ENCODE assay signal across 3 cellular contexts in genomic region chr22:46726986-46727317, GRCh38.
A peak's percentile ranks its signal among the peaks of the same experiment; 100 is the strongest.
TF ChIP-seq lines count a peak whose summit lies in the region.

No MANE protein-coding gene starts in this region.

TF ChIP-seq in liver, 16 proteins besides CTCF, POLR2A, EP300 and RAD21:
- TF ChIP-seq REST (IDR thresholded peaks at IDR 0.05) (no peak), ZBTB33 (IDR thresholded peaks at IDR 0.05) (no peak)
TF ChIP-seq in liver: peak in this region for 0.

TF ChIP-seq in HepG2, 621 proteins besides CTCF, POLR2A, EP300 and RAD21:
- TF ChIP-seq ZNF350 (CRISPR knock-in tag; IDR thresholded peaks at IDR 0.05; ENCODE audit: borderline replicate concordance, low read depth) = no peak
- no peak for TF ChIP-seq ATF4 (CRISPR knock-in tag; IDR thresholded peaks at IDR 0.05)
- TF ChIP-seq PCBP1 (IDR thresholded peaks at IDR 0.05; ENCODE audit: borderline replicate concordance, low read depth, low read length) = no peak
- TF ChIP-seq NFIB (CRISPR knock-in tag; IDR thresholded peaks at IDR 0.05; ENCODE audit: borderline replicate concordance) = no peak
- TF ChIP-seq NR2C2 (CRISPR knock-in tag; IDR thresholded peaks at IDR 0.05; ENCODE audit: borderline replicate concordance) = no peak
- no peak for TF ChIP-seq CC2D1A (CRISPR knock-in tag; IDR thresholded peaks at IDR 0.05)
- TF ChIP-seq ZNF383 (CRISPR knock-in tag; IDR thresholded peaks at IDR 0.05; ENCODE audit: borderline replicate concordance) = no peak
- no peak for TF ChIP-seq DNMT1 (CRISPR knock-in tag; IDR thresholded peaks at IDR 0.05)
- TF ChIP-seq ZBTB39 (CRISPR knock-in tag; IDR thresholded peaks at IDR 0.05) = no peak
- TF ChIP-seq ZNF549 (CRISPR knock-in tag; IDR thresholded peaks at IDR 0.05) = no peak
- no peak for TF ChIP-seq ZNF598 (CRISPR knock-in tag; IDR thresholded peaks at IDR 0.05; ENCODE audit: borderline replicate concordance)

TF ChIP-seq in GM12878, 131 proteins besides CTCF, POLR2A, EP300 and RAD21 (continues in another document):
- TF ChIP-seq RUNX3 (IDR thresholded peaks at IDR 0.05; ENCODE audit: low read length) = peak; percentile 66
- TF ChIP-seq HDAC6 (IDR thresholded peaks at IDR 0.05; ENCODE audit: unreplicated experiment) = no peak
- TF ChIP-seq SIX5 (IDR thresholded peaks at IDR 0.05; ENCODE audit: low read depth, low read length, severe bottlenecking) = no peak
- no peak for TF ChIP-seq CHD2 (IDR thresholded peaks at IDR 0.05; ENCODE audit: borderline replicate concordance, low read depth, low read length)
- TF ChIP-seq LARP7 (IDR thresholded peaks at IDR 0.05) = no peak
- TF ChIP-seq NR2C2 (IDR thresholded peaks at IDR 0.05; ENCODE audit: borderline replicate concordance, control insufficient read depth, insufficient read length, low read depth) = no peak
- no peak for TF ChIP-seq EZH2 (IDR thresholded peaks at IDR 0.05; ENCODE audit: borderline replicate concordance, control insufficient read depth, low read depth, low read length)
- no peak for TF ChIP-seq SPI1 (IDR thresholded peaks at IDR 0.05; ENCODE audit: borderline replicate concordance, insufficient read depth, low read depth, low read length)
- TF ChIP-seq ZBTB11 (CRISPR knock-in tag; IDR thresholded peaks at IDR 0.05) = no peak
- no peak for TF ChIP-seq SUPT20H (IDR thresholded peaks at IDR 0.05; ENCODE audit: borderline replicate concordance, control insufficient read depth, low read depth, low read length)
- no peak for TF ChIP-seq USF1 (IDR thresholded peaks at IDR 0.05; ENCODE audit: borderline replicate concordance, extremely low read length, insufficient read depth, low read depth, low read length)
- TF ChIP-seq FOXM1 (IDR thresholded peaks at IDR 0.05; ENCODE audit: low read depth, low read length) = no peak
- 0 out of 2 replicates have a peak, but pooled peaks have one; percentile 13 for TF ChIP-seq ZNF384 (IDR thresholded peaks at IDR 0.05; ENCODE audit: borderline replicate concordance, low read depth, low read length)
- no peak for TF ChIP-seq HSF1 (IDR thresholded peaks at IDR 0.05; ENCODE audit: low read depth, low read length)
- no peak for TF ChIP-seq GATAD2B (conservative IDR thresholded peaks at IDR 0.05; ENCODE audit: low read depth)
- TF ChIP-seq NR2C1 (IDR thresholded peaks at IDR 0.05) = peak; percentile 72
- TF ChIP-seq PKNOX1 (IDR thresholded peaks at IDR 0.05) = peak; percentile 70
- TF ChIP-seq HDGF (IDR thresholded peaks at IDR 0.05) = no peak
- TF ChIP-seq ZBTB33 (IDR thresholded peaks at IDR 0.05) = no peak
- TF ChIP-seq JUNB (IDR thresholded peaks at IDR 0.05) = no peak
- no peak for TF ChIP-seq ZSCAN29 (IDR thresholded peaks at IDR 0.05)
- TF ChIP-seq USF2 (IDR thresholded peaks at IDR 0.05; ENCODE audit: borderline replicate concordance, low read depth, low read length) = no peak
- no peak for TF ChIP-seq CREB1 (IDR thresholded peaks at IDR 0.05; ENCODE audit: low read depth)
- no peak for TF ChIP-seq IKZF1 (conservative IDR thresholded peaks at IDR 0.05)
- no peak for TF ChIP-seq BCL3 (IDR thresholded peaks at IDR 0.05; ENCODE audit: borderline replicate concordance, insufficient read depth, low read depth, low read length, poor library complexity, severe bottlenecking)
- TF ChIP-seq ZBTB4 (CRISPR knock-in tag; IDR thresholded peaks at IDR 0.05) = no peak
- no peak for TF ChIP-seq FOS (IDR thresholded peaks at IDR 0.05; ENCODE audit: borderline replicate concordance, extremely low read depth, insufficient read length)
- TF ChIP-seq WRNIP1 (IDR thresholded peaks at IDR 0.05; ENCODE audit: borderline replicate concordance, low read depth, low read length) = no peak
- no peak for TF ChIP-seq NRF1 (conservative IDR thresholded peaks at IDR 0.05; ENCODE audit: low read depth, low read length)
- peak; percentile 84 for TF ChIP-seq NR2F1 (conservative IDR thresholded peaks at IDR 0.05)
- no peak for TF ChIP-seq STAT3 (IDR thresholded peaks at IDR 0.05; ENCODE audit: low read depth, low read length)
- no peak for TF ChIP-seq YY1 (IDR thresholded peaks at IDR 0.05; ENCODE audit: low read depth, low read length)
- TF ChIP-seq ELK1 (IDR thresholded peaks at IDR 0.05; ENCODE audit: low read depth, low read length) = no peak
- TF ChIP-seq POU2F2 (IDR thresholded peaks at IDR 0.05; ENCODE audit: borderline replicate concordance, low read depth, low read length) = no peak
